1 cellular context compared by ENCODE assay signal in the genomic region with DNA sequence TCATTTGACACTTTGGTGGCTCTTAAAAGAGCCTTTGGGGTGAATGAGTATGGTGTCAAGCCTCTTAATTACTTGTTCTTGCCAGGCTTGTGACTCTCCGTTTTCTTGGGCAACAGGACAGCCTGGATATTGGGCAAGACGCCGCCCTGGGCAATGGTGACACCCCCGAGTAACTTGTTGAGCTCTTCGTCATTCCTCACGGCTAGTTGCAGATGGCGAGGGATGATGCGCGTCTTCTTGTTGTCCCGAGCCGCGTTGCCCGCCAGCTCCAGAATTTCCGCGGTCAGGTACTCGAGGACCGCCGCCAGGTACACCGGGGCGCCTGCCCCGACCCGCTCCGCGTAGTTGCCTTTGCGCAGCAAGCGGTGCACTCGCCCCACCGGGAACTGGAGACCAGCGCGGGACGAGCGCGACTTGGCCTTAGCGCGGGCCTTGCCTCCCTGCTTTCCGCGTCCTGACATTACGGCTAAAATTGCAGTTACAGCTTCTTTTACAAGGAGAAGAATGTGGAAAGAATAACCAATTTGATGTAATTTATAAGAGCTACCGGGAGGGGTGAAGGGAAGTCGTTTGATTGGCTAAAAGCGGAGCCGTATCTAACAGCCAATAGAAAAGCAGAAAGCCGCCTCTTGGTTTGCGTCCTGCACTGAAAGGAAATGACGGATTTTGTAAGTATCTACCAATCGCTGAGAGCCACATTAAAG.
A peak's percentile ranks its signal among the peaks of the same experiment; 100 is the strongest.
TF ChIP-seq lines count a peak whose summit lies in the region.

No MANE protein-coding gene starts in this region.

TF ChIP-seq in HepG2, 621 proteins besides CTCF, POLR2A, EP300 and RAD21 (continued from another document and continues in another):
- TF ChIP-seq, protein P1, sequence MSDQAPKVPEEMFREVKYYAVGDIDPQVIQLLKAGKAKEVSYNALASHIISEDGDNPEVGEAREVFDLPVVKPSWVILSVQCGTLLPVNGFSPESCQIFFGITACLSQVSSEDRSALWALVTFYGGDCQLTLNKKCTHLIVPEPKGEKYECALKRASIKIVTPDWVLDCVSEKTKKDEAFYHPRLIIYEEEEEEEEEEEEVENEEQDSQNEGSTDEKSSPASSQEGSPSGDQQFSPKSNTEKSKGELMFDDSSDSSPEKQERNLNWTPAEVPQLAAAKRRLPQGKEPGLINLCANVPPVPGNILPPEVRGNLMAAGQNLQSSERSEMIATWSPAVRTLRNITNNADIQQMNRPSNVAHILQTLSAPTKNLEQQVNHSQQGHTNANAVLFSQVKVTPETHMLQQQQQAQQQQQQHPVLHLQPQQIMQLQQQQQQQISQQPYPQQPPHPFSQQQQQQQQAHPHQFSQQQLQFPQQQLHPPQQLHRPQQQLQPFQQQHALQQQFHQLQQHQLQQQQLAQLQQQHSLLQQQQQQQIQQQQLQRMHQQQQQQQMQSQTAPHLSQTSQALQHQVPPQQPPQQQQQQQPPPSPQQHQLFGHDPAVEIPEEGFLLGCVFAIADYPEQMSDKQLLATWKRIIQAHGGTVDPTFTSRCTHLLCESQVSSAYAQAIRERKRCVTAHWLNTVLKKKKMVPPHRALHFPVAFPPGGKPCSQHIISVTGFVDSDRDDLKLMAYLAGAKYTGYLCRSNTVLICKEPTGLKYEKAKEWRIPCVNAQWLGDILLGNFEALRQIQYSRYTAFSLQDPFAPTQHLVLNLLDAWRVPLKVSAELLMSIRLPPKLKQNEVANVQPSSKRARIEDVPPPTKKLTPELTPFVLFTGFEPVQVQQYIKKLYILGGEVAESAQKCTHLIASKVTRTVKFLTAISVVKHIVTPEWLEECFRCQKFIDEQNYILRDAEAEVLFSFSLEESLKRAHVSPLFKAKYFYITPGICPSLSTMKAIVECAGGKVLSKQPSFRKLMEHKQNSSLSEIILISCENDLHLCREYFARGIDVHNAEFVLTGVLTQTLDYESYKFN (CRISPR knock-in tag; conservative IDR thresholded peaks at IDR 0.05) = no peak
- TF ChIP-seq ZNF546 (CRISPR knock-in tag; conservative IDR thresholded peaks at IDR 0.05) (no peak), SP4 (CRISPR knock-in tag; IDR thresholded peaks at IDR 0.05) (no peak; the same call in 1 of the 2 replicates), ZNF615 (CRISPR knock-in tag; IDR thresholded peaks at IDR 0.05; ENCODE audit: borderline replicate concordance) (no peak), ZNF776 (CRISPR knock-in tag; IDR thresholded peaks at IDR 0.05) (peak; percentile 41; the same call in 1 of the 2 replicates), NCOA2 (CRISPR knock-in tag; IDR thresholded peaks at IDR 0.05) (no peak), STAT5B (CRISPR knock-in tag; IDR thresholded peaks at IDR 0.05) (0 out of 2 replicates have a peak, but pooled peaks have one; percentile 38), ZMYM4 (CRISPR knock-in tag; IDR thresholded peaks at IDR 0.05) (peak; percentile 34; the same call in 1 of the 2 replicates), ZNF670 (CRISPR knock-in tag; IDR thresholded peaks at IDR 0.05; ENCODE audit: borderline replicate concordance) (peak; percentile 32; the same call in 1 of the 2 replicates), SIN3A (IDR thresholded peaks at IDR 0.05; ENCODE audit: borderline replicate concordance, low read depth, low read length) (0 out of 2 replicates have a peak, but pooled peaks have one; percentile 41), ZNF160 (CRISPR knock-in tag; IDR thresholded peaks at IDR 0.05) (0 out of 2 replicates have a peak, but pooled peaks have one; percentile 59), PRMT3 (CRISPR knock-in tag; IDR thresholded peaks at IDR 0.05; ENCODE audit: borderline replicate concordance, low read depth) (0 out of 2 replicates have a peak, but pooled peaks have one; percentile 46), SMAD3 (CRISPR knock-in tag; IDR thresholded peaks at IDR 0.05) (0 out of 2 replicates have a peak, but pooled peaks have one; percentile 11), ZNF572 (CRISPR knock-in tag; IDR thresholded peaks at IDR 0.05) (no peak), GABPB1 (CRISPR knock-in tag; IDR thresholded peaks at IDR 0.05) (peak; percentile 72), NFYB (CRISPR knock-in tag; IDR thresholded peaks at IDR 0.05) (peak; percentile 86), RBM39 (IDR thresholded peaks at IDR 0.05; ENCODE audit: low read depth, low read length, poor library complexity, severe bottlenecking) (peak; percentile 97), ZNF12 (CRISPR knock-in tag; IDR thresholded peaks at IDR 0.05) (no peak), MATR3 (CRISPR knock-in tag; IDR thresholded peaks at IDR 0.05) (no peak), ZNF383 (CRISPR knock-in tag; IDR thresholded peaks at IDR 0.05; ENCODE audit: borderline replicate concordance) (no peak), NR3C1 (CRISPR knock-in tag; IDR thresholded peaks at IDR 0.05) (no peak), HOXA9 (CRISPR knock-in tag; IDR thresholded peaks at IDR 0.05; ENCODE audit: borderline replicate concordance) (0 out of 2 replicates have a peak, but pooled peaks have one; percentile 8), POGZ (CRISPR knock-in tag; IDR thresholded peaks at IDR 0.05) (peak; percentile 25; the same call in 1 of the 2 replicates), NPAS2 (CRISPR knock-in tag; IDR thresholded peaks at IDR 0.05; ENCODE audit: borderline replicate concordance) (no peak), HOXA5 (CRISPR knock-in tag; IDR thresholded peaks at IDR 0.05) (no peak), ZNF761 (CRISPR knock-in tag; conservative IDR thresholded peaks at IDR 0.05) (no peak), ZNF777 (CRISPR knock-in tag; IDR thresholded peaks at IDR 0.05) (no peak; the same call in 1 of the 2 replicates)
- TF ChIP-seq, protein P2, sequence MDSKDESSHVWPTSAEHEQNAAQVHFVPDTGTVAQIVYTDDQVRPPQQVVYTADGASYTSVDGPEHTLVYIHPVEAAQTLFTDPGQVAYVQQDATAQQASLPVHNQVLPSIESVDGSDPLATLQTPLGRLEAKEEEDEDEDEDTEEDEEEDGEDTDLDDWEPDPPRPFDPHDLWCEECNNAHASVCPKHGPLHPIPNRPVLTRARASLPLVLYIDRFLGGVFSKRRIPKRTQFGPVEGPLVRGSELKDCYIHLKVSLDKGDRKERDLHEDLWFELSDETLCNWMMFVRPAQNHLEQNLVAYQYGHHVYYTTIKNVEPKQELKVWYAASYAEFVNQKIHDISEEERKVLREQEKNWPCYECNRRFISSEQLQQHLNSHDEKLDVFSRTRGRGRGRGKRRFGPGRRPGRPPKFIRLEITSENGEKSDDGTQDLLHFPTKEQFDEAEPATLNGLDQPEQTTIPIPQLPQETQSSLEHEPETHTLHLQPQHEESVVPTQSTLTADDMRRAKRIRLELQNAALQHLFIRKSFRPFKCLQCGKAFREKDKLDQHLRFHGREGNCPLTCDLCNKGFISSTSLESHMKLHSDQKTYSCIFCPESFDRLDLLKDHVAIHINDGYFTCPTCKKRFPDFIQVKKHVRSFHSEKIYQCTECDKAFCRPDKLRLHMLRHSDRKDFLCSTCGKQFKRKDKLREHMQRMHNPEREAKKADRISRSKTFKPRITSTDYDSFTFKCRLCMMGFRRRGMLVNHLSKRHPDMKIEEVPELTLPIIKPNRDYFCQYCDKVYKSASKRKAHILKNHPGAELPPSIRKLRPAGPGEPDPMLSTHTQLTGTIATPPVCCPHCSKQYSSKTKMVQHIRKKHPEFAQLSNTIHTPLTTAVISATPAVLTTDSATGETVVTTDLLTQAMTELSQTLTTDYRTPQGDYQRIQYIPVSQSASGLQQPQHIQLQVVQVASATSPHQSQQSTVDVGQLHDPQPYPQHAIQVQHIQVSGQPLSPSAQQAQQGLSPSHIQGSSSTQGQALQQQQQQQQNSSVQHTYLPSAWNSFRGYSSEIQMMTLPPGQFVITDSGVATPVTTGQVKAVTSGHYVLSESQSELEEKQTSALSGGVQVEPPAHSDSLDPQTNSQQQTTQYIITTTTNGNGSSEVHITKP (CRISPR knock-in tag; IDR thresholded peaks at IDR 0.05; ENCODE audit: low read depth) = peak; percentile 14; the same call in 1 of the 2 replicates
- TF ChIP-seq, protein P3, sequence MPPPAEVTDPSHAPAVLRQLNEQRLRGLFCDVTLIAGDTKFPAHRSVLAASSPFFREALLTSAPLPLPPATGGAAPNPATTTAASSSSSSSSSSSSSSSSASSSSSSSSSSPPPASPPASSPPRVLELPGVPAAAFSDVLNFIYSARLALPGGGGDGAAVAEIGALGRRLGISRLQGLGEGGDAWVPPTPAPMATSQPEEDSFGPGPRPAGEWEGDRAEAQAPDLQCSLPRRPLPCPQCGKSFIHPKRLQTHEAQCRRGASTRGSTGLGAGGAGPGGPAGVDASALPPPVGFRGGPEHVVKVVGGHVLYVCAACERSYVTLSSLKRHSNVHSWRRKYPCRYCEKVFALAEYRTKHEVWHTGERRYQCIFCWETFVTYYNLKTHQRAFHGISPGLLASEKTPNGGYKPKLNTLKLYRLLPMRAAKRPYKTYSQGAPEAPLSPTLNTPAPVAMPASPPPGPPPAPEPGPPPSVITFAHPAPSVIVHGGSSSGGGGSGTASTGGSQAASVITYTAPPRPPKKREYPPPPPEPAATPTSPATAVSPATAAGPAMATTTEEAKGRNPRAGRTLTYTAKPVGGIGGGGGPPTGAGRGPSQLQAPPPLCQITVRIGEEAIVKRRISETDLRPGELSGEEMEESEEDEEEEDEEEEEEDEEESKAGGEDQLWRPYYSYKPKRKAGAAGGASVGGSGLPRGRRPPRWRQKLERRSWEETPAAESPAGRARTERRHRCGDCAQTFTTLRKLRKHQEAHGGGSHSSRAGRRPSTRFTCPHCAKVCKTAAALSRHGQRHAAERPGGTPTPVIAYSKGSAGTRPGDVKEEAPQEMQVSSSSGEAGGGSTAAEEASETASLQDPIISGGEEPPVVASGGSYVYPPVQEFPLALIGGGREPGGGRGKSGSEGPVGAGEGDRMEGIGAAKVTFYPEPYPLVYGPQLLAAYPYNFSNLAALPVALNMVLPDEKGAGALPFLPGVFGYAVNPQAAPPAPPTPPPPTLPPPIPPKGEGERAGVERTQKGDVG (CRISPR knock-in tag; IDR thresholded peaks at IDR 0.05; ENCODE audit: borderline replicate concordance) = no peak
- TF ChIP-seq, protein P4, sequence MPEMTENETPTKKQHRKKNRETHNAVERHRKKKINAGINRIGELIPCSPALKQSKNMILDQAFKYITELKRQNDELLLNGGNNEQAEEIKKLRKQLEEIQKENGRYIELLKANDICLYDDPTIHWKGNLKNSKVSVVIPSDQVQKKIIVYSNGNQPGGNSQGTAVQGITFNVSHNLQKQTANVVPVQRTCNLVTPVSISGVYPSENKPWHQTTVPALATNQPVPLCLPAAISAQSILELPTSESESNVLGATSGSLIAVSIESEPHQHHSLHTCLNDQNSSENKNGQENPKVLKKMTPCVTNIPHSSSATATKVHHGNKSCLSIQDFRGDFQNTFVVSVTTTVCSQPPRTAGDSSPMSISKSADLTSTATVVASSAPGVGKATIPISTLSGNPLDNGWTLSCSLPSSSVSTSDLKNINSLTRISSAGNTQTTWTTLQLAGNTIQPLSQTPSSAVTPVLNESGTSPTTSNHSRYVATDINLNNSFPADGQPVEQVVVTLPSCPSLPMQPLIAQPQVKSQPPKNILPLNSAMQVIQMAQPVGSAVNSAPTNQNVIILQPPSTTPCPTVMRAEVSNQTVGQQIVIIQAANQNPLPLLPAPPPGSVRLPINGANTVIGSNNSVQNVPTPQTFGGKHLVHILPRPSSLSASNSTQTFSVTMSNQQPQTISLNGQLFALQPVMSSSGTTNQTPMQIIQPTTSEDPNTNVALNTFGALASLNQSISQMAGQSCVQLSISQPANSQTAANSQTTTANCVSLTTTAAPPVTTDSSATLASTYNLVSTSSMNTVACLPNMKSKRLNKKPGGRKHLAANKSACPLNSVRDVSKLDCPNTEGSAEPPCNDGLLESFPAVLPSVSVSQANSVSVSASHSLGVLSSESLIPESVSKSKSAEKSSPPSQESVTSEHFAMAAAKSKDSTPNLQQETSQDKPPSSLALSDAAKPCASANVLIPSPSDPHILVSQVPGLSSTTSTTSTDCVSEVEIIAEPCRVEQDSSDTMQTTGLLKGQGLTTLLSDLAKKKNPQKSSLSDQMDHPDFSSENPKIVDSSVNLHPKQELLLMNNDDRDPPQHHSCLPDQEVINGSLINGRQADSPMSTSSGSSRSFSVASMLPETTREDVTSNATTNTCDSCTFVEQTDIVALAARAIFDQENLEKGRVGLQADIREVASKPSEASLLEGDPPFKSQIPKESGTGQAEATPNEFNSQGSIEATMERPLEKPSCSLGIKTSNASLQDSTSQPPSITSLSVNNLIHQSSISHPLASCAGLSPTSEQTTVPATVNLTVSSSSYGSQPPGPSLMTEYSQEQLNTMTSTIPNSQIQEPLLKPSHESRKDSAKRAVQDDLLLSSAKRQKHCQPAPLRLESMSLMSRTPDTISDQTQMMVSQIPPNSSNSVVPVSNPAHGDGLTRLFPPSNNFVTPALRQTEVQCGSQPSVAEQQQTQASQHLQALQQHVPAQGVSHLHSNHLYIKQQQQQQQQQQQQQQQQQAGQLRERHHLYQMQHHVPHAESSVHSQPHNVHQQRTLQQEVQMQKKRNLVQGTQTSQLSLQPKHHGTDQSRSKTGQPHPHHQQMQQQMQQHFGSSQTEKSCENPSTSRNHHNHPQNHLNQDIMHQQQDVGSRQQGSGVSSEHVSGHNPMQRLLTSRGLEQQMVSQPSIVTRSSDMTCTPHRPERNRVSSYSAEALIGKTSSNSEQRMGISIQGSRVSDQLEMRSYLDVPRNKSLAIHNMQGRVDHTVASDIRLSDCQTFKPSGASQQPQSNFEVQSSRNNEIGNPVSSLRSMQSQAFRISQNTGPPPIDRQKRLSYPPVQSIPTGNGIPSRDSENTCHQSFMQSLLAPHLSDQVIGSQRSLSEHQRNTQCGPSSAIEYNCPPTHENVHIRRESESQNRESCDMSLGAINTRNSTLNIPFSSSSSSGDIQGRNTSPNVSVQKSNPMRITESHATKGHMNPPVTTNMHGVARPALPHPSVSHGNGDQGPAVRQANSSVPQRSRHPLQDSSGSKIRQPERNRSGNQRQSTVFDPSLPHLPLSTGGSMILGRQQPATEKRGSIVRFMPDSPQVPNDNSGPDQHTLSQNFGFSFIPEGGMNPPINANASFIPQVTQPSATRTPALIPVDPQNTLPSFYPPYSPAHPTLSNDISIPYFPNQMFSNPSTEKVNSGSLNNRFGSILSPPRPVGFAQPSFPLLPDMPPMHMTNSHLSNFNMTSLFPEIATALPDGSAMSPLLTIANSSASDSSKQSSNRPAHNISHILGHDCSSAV (CRISPR knock-in tag; IDR thresholded peaks at IDR 0.05; ENCODE audit: borderline replicate concordance) = no peak
- TF ChIP-seq, protein P5, sequence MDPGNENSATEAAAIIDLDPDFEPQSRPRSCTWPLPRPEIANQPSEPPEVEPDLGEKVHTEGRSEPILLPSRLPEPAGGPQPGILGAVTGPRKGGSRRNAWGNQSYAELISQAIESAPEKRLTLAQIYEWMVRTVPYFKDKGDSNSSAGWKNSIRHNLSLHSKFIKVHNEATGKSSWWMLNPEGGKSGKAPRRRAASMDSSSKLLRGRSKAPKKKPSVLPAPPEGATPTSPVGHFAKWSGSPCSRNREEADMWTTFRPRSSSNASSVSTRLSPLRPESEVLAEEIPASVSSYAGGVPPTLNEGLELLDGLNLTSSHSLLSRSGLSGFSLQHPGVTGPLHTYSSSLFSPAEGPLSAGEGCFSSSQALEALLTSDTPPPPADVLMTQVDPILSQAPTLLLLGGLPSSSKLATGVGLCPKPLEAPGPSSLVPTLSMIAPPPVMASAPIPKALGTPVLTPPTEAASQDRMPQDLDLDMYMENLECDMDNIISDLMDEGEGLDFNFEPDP (CRISPR knock-in tag; conservative IDR thresholded peaks at IDR 0.05) = no peak
